In the genomic region with DNA sequence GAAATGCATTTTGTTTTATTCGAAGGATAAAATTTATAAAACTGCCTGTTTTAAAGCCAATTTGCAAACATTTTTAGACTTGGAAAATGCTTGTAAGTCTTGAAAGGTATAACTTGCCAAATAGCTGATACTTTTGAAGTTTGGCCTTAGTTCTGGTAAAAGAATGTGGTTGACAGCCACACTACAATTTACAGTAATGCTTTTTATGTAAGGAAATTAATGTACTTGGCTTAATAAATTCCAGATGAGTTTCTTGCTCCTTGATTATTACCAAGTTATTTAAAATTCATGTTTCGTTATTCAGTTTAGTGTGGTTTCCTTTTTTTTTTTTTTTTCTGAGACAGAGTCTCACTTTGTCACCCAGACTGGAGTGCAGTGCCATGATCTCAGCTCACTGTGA, we compare ENCODE assay signal across 34 cellular contexts.
"Had no signal": no experiment of that assay in that cellular context is flagged by ENCODE, and none has a peak within 500 bp of the region (broad histone marks: within the 10 kb centered on the region; RNA-seq: fewer than 3 reads in every experiment).

No MANE protein-coding gene starts in this region.

- H3K27me3 ChIP-seq: brain microvascular endothelial cell, MG63 had no signal

- H3K27me3 Mint-ChIP-seq: activated CD4-positive, alpha-beta memory T cell treated with anti-CD3 and anti-CD28 coated beads, Interleukin-2, amount 10 ng/mL, durations not matched to agents 7 days and 5 days; activated CD8-positive, alpha-beta memory T cell treated with anti-CD3 and anti-CD28 coated beads, Interleukin-2, amount 10 ng/mL, durations not matched to agents 7 days and 5 days; activated naive CD4-positive, alpha-beta T cell treated with anti-CD3 and anti-CD28 coated beads, Interleukin-2, amount 10 ng/mL, durations not matched to agents 7 days and 5 days; activated naive CD8-positive, alpha-beta T cell; activated naive CD8-positive, alpha-beta T cell treated with anti-CD3 and anti-CD28 coated beads, Interleukin-2, amount 50 U/mL, for 24 hours had no signal

- H3K9me3 Mint-ChIP-seq: activated CD4-positive, alpha-beta memory T cell treated with anti-CD3 and anti-CD28 coated beads, Interleukin-2, amount 10 ng/mL, durations not matched to agents 7 days and 5 days; activated naive CD4-positive, alpha-beta T cell treated with anti-CD3 and anti-CD28 coated beads, Interleukin-2, amount 10 ng/mL, durations not matched to agents 7 days and 5 days; activated naive CD8-positive, alpha-beta T cell treated with anti-CD3 and anti-CD28 coated beads, Interleukin-2, amount 50 U/mL, for 24 hours had no signal

- H3K4me3 ChIP-seq: MG63 had no signal

- H3K36me3 Mint-ChIP-seq: activated naive CD4-positive, alpha-beta T cell treated with anti-CD3 and anti-CD28 coated beads, Interleukin-2, amount 10 ng/mL, durations not matched to agents 7 days and 5 days had no signal

- ATAC-seq: activated CD8-positive, alpha-beta memory T cell treated with anti-CD3 and anti-CD28 coated beads, Interleukin-2, amount 10 ng/mL, durations not matched to agents 7 days and 5 days; activated naive CD8-positive, alpha-beta T cell treated with anti-CD3 and anti-CD28 coated beads, Interleukin-2, amount 50 U/mL, for 24 hours had no signal

- H3K27ac Mint-ChIP-seq: activated CD4-positive, alpha-beta memory T cell treated with anti-CD3 and anti-CD28 coated beads, Interleukin-2, amount 10 ng/mL, durations not matched to agents 7 days and 5 days; activated CD8-positive, alpha-beta memory T cell treated with anti-CD3 and anti-CD28 coated beads, Interleukin-2, amount 10 ng/mL, durations not matched to agents 7 days and 5 days; activated naive CD4-positive, alpha-beta T cell treated with anti-CD3 and anti-CD28 coated beads, Interleukin-2, amount 10 ng/mL, durations not matched to agents 7 days and 5 days; activated naive CD8-positive, alpha-beta T cell; activated naive CD8-positive, alpha-beta T cell treated with anti-CD3 and anti-CD28 coated beads, Interleukin-2, amount 50 U/mL, for 24 hours had no signal

- H3K9me3 ChIP-seq: MG63 had no signal

- H3K36me3 ChIP-seq: WERI-Rb-1 had no signal

- H3K4me1 Mint-ChIP-seq: activated CD4-positive, alpha-beta memory T cell treated with anti-CD3 and anti-CD28 coated beads, Interleukin-2, amount 10 ng/mL, durations not matched to agents 7 days and 5 days; activated CD8-positive, alpha-beta memory T cell treated with anti-CD3 and anti-CD28 coated beads, Interleukin-2, amount 10 ng/mL, durations not matched to agents 7 days and 5 days; activated naive CD4-positive, alpha-beta T cell treated with anti-CD3 and anti-CD28 coated beads, Interleukin-2, amount 10 ng/mL, durations not matched to agents 7 days and 5 days had no signal

- H3K27ac ChIP-seq: brain microvascular endothelial cell, WERI-Rb-1 had no signal

- H3K4me3 Mint-ChIP-seq: activated CD4-positive, alpha-beta memory T cell treated with anti-CD3 and anti-CD28 coated beads, Interleukin-2, amount 10 ng/mL, durations not matched to agents 7 days and 5 days; activated CD8-positive, alpha-beta memory T cell treated with anti-CD3 and anti-CD28 coated beads, Interleukin-2, amount 10 ng/mL, durations not matched to agents 7 days and 5 days; activated naive CD4-positive, alpha-beta T cell treated with anti-CD3 and anti-CD28 coated beads, Interleukin-2, amount 10 ng/mL, durations not matched to agents 7 days and 5 days; activated naive CD8-positive, alpha-beta T cell; activated naive CD8-positive, alpha-beta T cell treated with anti-CD3 and anti-CD28 coated beads, Interleukin-2, amount 50 U/mL, for 24 hours had no signal

- DNase-seq: activated CD4-positive, alpha-beta memory T cell treated with anti-CD3 and anti-CD28 coated beads, Interleukin-2, amount 10 ng/mL, durations not matched to agents 7 days and 5 days; activated CD4-positive, alpha-beta T cell treated with anti-CD3 and anti-CD28 coated beads for 1 hour; activated CD4-positive, alpha-beta T cell treated with anti-CD3 and anti-CD28 coated beads for 48 hours; activated CD4-positive, CD25-positive, alpha-beta regulatory T cell; activated CD8-positive, alpha-beta memory T cell treated with anti-CD3 and anti-CD28 coated beads for 24 hours; activated CD8-positive, alpha-beta memory T cell treated with anti-CD3 and anti-CD28 coated beads, Interleukin-2, amount 10 ng/mL, durations not matched to agents 7 days and 5 days; activated CD8-positive, alpha-beta memory T cell treated with anti-CD3 and anti-CD28 coated beads, Interleukin-2, amount 50 U/mL, for 48 hours; activated effector memory CD4-positive, alpha-beta T cell treated with Interleukin-2 at 50 U/mL for 16 hours; activated naive CD4-positive, alpha-beta T cell treated with anti-CD3 and anti-CD28 coated beads, Interleukin-2, amount 10 ng/mL, durations not matched to agents 7 days and 5 days; activated naive CD8-positive, alpha-beta T cell treated with anti-CD3 and anti-CD28 coated beads, Interleukin-2, amount 50 U/mL, for 24 hours; activated T-cell treated with anti-CD3 and anti-CD28 coated beads, Interleukin-2, amount 50 U/mL, for 48 hours; anterior cingulate cortex; brain microvascular endothelial cell; central memory CD4-positive, alpha-beta T cell; Kasumi-1; KG1; MG63; NCI-H1048; NCI-H1105 treated with DMSO at 0.1 percent for 48 hours; NCI-H1436; NCI-H1694; NCI-H1930; NCI-H2081 treated with DMSO at 0.1 percent for 48 hours; NCI-H345; NCI-H526; NCI-H748 treated with DMSO at 0.1 percent for 48 hours; OCI-M1; Right ventricle myocardium superior; SW 1271; T-helper 1 cell; T-helper 2 cell; T-helper 9 cell; WERI-Rb-1 had no signal
